Comparison of ENCODE assay signal across 8 cellular contexts in genomic region chr1:7646981-7647901, GRCh38.
A peak's percentile ranks its signal among the peaks of the same experiment; 100 is the strongest.
DNase-seq lines count a peak whose midpoint lies in the region; ATAC-seq and TF ChIP-seq lines count a peak whose summit lies in the region.

No MANE protein-coding gene starts in this region.

- WGBS in lung, 2 donors: 46 to 50% methylated on average over 29 to 30 of the region's 30 CpGs

- no peak overlapping the region for H3K27ac ChIP-seq in lung (ENCODE audit: low read depth in 1 of 2, low read length in 1 of 2)

- DNase-seq in NCI-H446 (lab: John Stamatoyannopoulos, UW): peak; percentile 50 to 83
- DNase-seq in NCI-H446 treated with DMSO at 0.1 percent for 48 hours (lab: John Stamatoyannopoulos, UW): no peak
- peak; percentile 65 to 72 for DNase-seq in NCI-H2081 (lab: John Stamatoyannopoulos, UW)
- peak; percentile 61 for DNase-seq in activated CD4-positive, alpha-beta T cell treated with anti-CD3 and anti-CD28 coated beads, Interleukin-2, amount 10 ng/mL, durations not matched to agents 7 days and 5 days
- DNase-seq in choroid plexus epithelial cell (ENCODE audit: low read depth): peak; percentile 63
- peak; percentile 76 for DNase-seq in lung (ENCODE audit: low spot score)
- DNase-seq in stimulated activated CD8-positive, alpha-beta memory T cell treated with anti-CD3 and anti-CD28 coated beads, Interleukin-15, amount 100 ng/mL, for 24 hours (ENCODE audit: low read depth): peak; percentile 66

- no peaks in the 10 kb centered on the region for H3K9me3 ChIP-seq in lung (ENCODE audit: control insufficient read depth in 2 of 2, insufficient read depth in 1 of 2, low read length in 1 of 2)

- H3K4me1 Mint-ChIP-seq in activated CD4-positive, alpha-beta T cell treated with anti-CD3 and anti-CD28 coated beads, Interleukin-2, amount 10 ng/mL, durations not matched to agents 7 days and 5 days: no peaks in the 10 kb centered on the region

- H3K27me3 Mint-ChIP-seq in activated CD4-positive, alpha-beta T cell treated with anti-CD3 and anti-CD28 coated beads, Interleukin-2, amount 10 ng/mL, durations not matched to agents 7 days and 5 days: no peaks in the 10 kb centered on the region

- H3K36me3 Mint-ChIP-seq in activated CD4-positive, alpha-beta T cell treated with anti-CD3 and anti-CD28 coated beads, Interleukin-2, amount 10 ng/mL, durations not matched to agents 7 days and 5 days (ENCODE audit: low read depth): no peaks in the 10 kb centered on the region

- H3K9me3 Mint-ChIP-seq in activated CD4-positive, alpha-beta T cell treated with anti-CD3 and anti-CD28 coated beads, Interleukin-2, amount 10 ng/mL, durations not matched to agents 7 days and 5 days: no peaks in the 10 kb centered on the region

- no peak overlapping the region for H3K4me3 Mint-ChIP-seq in activated CD4-positive, alpha-beta T cell treated with anti-CD3 and anti-CD28 coated beads, Interleukin-2, amount 10 ng/mL, durations not matched to agents 7 days and 5 days

- peaks cover 0 to 15% of the 10 kb centered on the region in 2 donors for H3K4me1 ChIP-seq in lung (ENCODE audit: control insufficient read depth in 2 of 2, insufficient read depth in 2 of 2, low read length in 2 of 2)

- POLR2A ChIA-PET in activated CD4-positive, alpha-beta T cell treated with anti-CD3 and anti-CD28 coated beads, Interleukin-2, amount 10 ng/mL, durations not matched to agents 7 days and 5 days (lab: Charles Lee): no interaction called here

- H3K36me3 ChIP-seq in lung (ENCODE audit: control insufficient read depth in 2 of 2, insufficient read depth in 2 of 2, low read length in 2 of 2): no peaks in the 10 kb centered on the region

- H3K27ac Mint-ChIP-seq in activated CD4-positive, alpha-beta T cell treated with anti-CD3 and anti-CD28 coated beads, Interleukin-2, amount 10 ng/mL, durations not matched to agents 7 days and 5 days: no peak overlapping the region

- H3K27me3 ChIP-seq in lung (ENCODE audit: control insufficient read depth, insufficient read depth): no peaks in the 10 kb centered on the region

- ATAC-seq in lung (ENCODE audit: insufficient read depth, low FRiP score) (peak; percentile 49), GM21723 (IDR thresholded peaks at IDR 0.05; ENCODE audit: unreplicated experiment) (no peak)

- CTCF ChIA-PET in activated CD4-positive, alpha-beta T cell treated with anti-CD3 and anti-CD28 coated beads, Interleukin-2, amount 10 ng/mL, durations not matched to agents 7 days and 5 days (lab: Charles Lee): interaction anchor here (1.0 to 1.7 kb wide), 2 partner anchors 13 to 20 kb away, joined by 4 to 5 read pairs; no protein-coding TSS in a partner anchor

- H3K4me3 ChIP-seq in choroid plexus epithelial cell (ENCODE audit: low read depth, low read length): no peak overlapping the region
- H3K4me3 ChIP-seq in lung: no peak overlapping the region

- TF ChIP-seq CTCF in choroid plexus epithelial cell (conservative IDR thresholded peaks at IDR 0.05; ENCODE audit: low read depth, low read length) (peak; percentile 90), lung (IDR thresholded peaks at IDR 0.05; ENCODE audit: control extremely low read depth, extremely low read depth) (peak; percentile 91)
